8 cellular contexts compared by ENCODE assay signal in genomic region chr19:48997972-48998371, GRCh38. TPM values are rescaled to one million over a fixed set of nuclear protein-coding genes. Genes with fewer than 3 reads are reported as not detected.
DNase-seq lines count a peak whose midpoint lies in the region; ATAC-seq, FAIRE-seq and TF ChIP-seq lines count a peak whose summit lies in the region.

No MANE protein-coding gene starts in this region.

- H3K9me3 ChIP-seq in kidney (ENCODE audit: control insufficient read depth in 1 of 2, low read length in 2 of 2): no peaks in the 10 kb centered on the region

- H3K27ac ChIP-seq in kidney (ENCODE audit: low read depth in 2 of 2, low read length in 2 of 2): no peak overlapping the region

- H3K36me3 ChIP-seq in kidney (ENCODE audit: control insufficient read depth in 1 of 2, insufficient read depth in 2 of 2, low read length in 2 of 2): no peaks in the 10 kb centered on the region

- H3K4me3 ChIP-seq in kidney (ENCODE audit: low read length in 2 of 2): no peak overlapping the region

- peak; percentile 28 for TF ChIP-seq CTCF in kidney (IDR thresholded peaks at IDR 0.05; ENCODE audit: borderline replicate concordance, extremely low read depth, insufficient read depth)

- DNase-seq in A172 (ENCODE audit: low spot score): peak; percentile 36
- DNase-seq in GM03348 (ENCODE audit: low spot score): peak; percentile 61
- peak; percentile 35 for DNase-seq in NCI-H774 (lab: John Stamatoyannopoulos, UW)
- DNase-seq in activated effector memory CD4-positive, alpha-beta T cell treated with anti-CD3 and anti-CD28 coated beads, Interleukin-2, amount 50 U/mL, for 16 hours: peak; percentile 80
- no peak for DNase-seq in kidney
- DNase-seq in GM19239 (ENCODE audit: insufficient read length, low spot score): no peak

- intact Hi-C loops in kidney (cut with DNase I): no loop called here

- ATAC-seq in GM21360 (IDR thresholded peaks at IDR 0.05; ENCODE audit: unreplicated experiment): no peak
- no peak for ATAC-seq in GM21526 (IDR thresholded peaks at IDR 0.05; ENCODE audit: low FRiP score, unreplicated experiment)

- FAIRE-seq in kidney (lab: Jason Lieb, UNC) (no peak), GM19239 (lab: Jason Lieb, UNC) (no peak)

- H3K9ac ChIP-seq in kidney (ENCODE audit: low read length in 2 of 2): no peak overlapping the region

- H3K4me1 ChIP-seq in kidney (ENCODE audit: control insufficient read depth in 1 of 2, insufficient read depth in 1 of 2, low read depth in 1 of 2, low read length in 2 of 2): peaks cover 6 to 9% of the 10 kb centered on the region in 2 donors

RNA-seq across cellular contexts. Expression of gene RUVBL2, which starts 4.3 kb away (rescaled TPM):
- 121 and 149 TPM in 2 replicates for total RNA-seq in A172 (2014; rRNA removed; shearing (Covaris generic))
- 57.0 TPM for total RNA-seq in kidney
- polyA plus RNA-seq in kidney (ENCODE audit: insufficient read depth, low read depth, low replicate concordance): 83.6 TPM

RNA-seq across cellular contexts. Expression of gene GYS1, which starts 4.9 kb away (rescaled TPM):
- total RNA-seq in A172 (2014; rRNA removed; shearing (Covaris generic)): 14.1 and 18.2 TPM in 2 replicates
- total RNA-seq in kidney: 41.5 TPM
- polyA plus RNA-seq in kidney (ENCODE audit: insufficient read depth, low read depth, low replicate concordance): 23.9 TPM

RNA-seq across cellular contexts. Expression of gene LHB, which starts 18.9 kb away (rescaled TPM):
- not detected in 2 replicates for total RNA-seq in A172 (2014; rRNA removed; shearing (Covaris generic))
- total RNA-seq in kidney: not detected
- not detected for polyA plus RNA-seq in kidney (ENCODE audit: insufficient read depth, low read depth, low replicate concordance)

RNA-seq across cellular contexts. Expression of gene CGB3, which starts 26.2 kb away (rescaled TPM):
- total RNA-seq in A172 (2014; rRNA removed; shearing (Covaris generic)): 2.6 TPM in 1 of 2 replicates, not detected in the other
- total RNA-seq in kidney: not detected
- not detected for polyA plus RNA-seq in kidney (ENCODE audit: insufficient read depth, low read depth, low replicate concordance)

RNA-seq across cellular contexts. Expression of gene FTL, which starts 32.9 kb away (rescaled TPM):
- total RNA-seq in A172 (2014; rRNA removed; shearing (Covaris generic)): 1,818 and 2,662 TPM in 2 replicates
- 1,841 TPM for total RNA-seq in kidney
- 17,016 TPM for polyA plus RNA-seq in kidney (ENCODE audit: insufficient read depth, low read depth, low replicate concordance)

Comparison
In these comparisons a context has a peak if more than half of its experiments do, and no peak if none do; other contexts are left out.
1. DNase-seq: peak in A172 (single experiment), GM03348 (single experiment), NCI-H774 (single experiment) and activated effector memory CD4-positive, alpha-beta T cell treated with anti-CD3 and anti-CD28 coated beads, Interleukin-2, amount 50 U/mL, for 16 hours (single experiment); none in kidney (single experiment) and GM19239 (single experiment).